8 cellular contexts compared by ENCODE assay signal in the genomic region with DNA sequence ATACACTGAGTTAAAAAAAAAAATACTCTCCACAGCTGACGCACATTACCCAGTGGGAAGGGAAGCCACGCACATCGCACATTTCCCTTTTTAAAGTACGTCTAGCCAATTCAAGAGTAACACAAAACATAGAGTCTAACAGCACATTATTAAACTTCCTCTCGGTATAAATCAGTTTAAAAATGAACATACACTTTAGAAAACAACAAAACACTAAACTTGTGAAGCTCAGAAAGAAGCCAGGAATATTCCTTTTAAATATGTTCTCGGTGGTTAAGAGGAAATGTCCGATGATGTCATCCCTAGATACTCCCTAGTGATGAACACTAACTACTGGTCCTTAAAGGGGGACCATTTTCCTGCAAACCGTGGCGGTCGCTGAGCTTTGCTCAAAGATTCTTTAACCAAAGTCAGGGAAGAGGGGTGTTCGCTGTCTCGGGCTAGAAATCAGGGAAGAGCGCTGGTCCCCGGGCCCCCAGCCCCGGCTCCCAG. TPM values are rescaled to one million over a fixed set of nuclear protein-coding genes. Genes with fewer than 3 reads are reported as not detected.
A peak's percentile ranks its signal among the peaks of the same experiment; 100 is the strongest.
DNase-seq lines count a peak whose midpoint lies in the region; ATAC-seq and TF ChIP-seq lines count a peak whose summit lies in the region.

No MANE protein-coding gene starts in this region.

- no peak overlapping the region for H3K23ac ChIP-seq in trophoblast cell (ENCODE audit: low read length)

- H4K12ac ChIP-seq in trophoblast cell (ENCODE audit: low read depth, low read length) = no peak overlapping the region

- H3K4me2 ChIP-seq in trophoblast cell (ENCODE audit: low read length) = peak overlapping the region; percentile 73

- H4K8ac ChIP-seq in trophoblast cell (ENCODE audit: low read depth, low read length) = no peak overlapping the region

- H2BK12ac ChIP-seq in trophoblast cell (ENCODE audit: low read length) = no peak overlapping the region

- H3K9ac ChIP-seq in trophoblast cell (ENCODE audit: low read length) = no peak overlapping the region

- intact Hi-C loops in Right ventricle myocardium superior (cut with DNase I) = no loop called here

- H2BK5ac ChIP-seq in trophoblast cell (ENCODE audit: low read depth, low read length, poor library complexity) = no peak overlapping the region

- no peak overlapping the region for H2AK5ac ChIP-seq in trophoblast cell (ENCODE audit: low read length)

- H3K4me3 ChIP-seq in AG10803 (ENCODE audit: low read length) (peak overlapping the region; percentile 63), trophoblast cell (ENCODE audit: low read depth, low read length) (peak overlapping the region; percentile 92)

- H2AFZ ChIP-seq in trophoblast cell (ENCODE audit: insufficient read depth, low read length, poor library complexity) = peak overlapping the region; percentile 90

- H4K91ac ChIP-seq in trophoblast cell (ENCODE audit: low read depth, low read length) = no peak overlapping the region

- H2BK120ac ChIP-seq in trophoblast cell (ENCODE audit: insufficient read depth, low read length, poor library complexity) = no peak overlapping the region

- H3K14ac ChIP-seq in trophoblast cell (ENCODE audit: low read length) = no peak overlapping the region

- no peak overlapping the region for H3K18ac ChIP-seq in trophoblast cell (ENCODE audit: low read length)

- H3K27me3 ChIP-seq in trophoblast cell (ENCODE audit: insufficient read depth, low read length) = no peaks in the 10 kb centered on the region

- H3K4ac ChIP-seq in trophoblast cell (ENCODE audit: low read depth, low read length) = no peak overlapping the region

- peaks cover 20% of the 10 kb centered on the region for H3K36me3 Mint-ChIP-seq in activated naive CD8-positive, alpha-beta T cell treated with anti-CD3 and anti-CD28 coated beads for 36 hours

- peaks cover 4% of the 10 kb centered on the region for H3K9me3 Mint-ChIP-seq in activated naive CD8-positive, alpha-beta T cell treated with anti-CD3 and anti-CD28 coated beads for 36 hours

- no peak for TF ChIP-seq POLR2A in GM18505 (IDR thresholded peaks at IDR 0.05; ENCODE audit: borderline replicate concordance, extremely low read depth, insufficient read depth, insufficient read length)

- ATAC-seq in GM18505 (IDR thresholded peaks at IDR 0.05; ENCODE audit: unreplicated experiment) (peak; percentile 68), HG02885 (IDR thresholded peaks at IDR 0.05; ENCODE audit: poor library complexity, unreplicated experiment) (peak; percentile 67), Right ventricle myocardium superior (ENCODE audit: poor library complexity) (peak; percentile 82)

- H3K79me1 ChIP-seq in trophoblast cell (ENCODE audit: low read length) = no peaks in the 10 kb centered on the region

- H3K4me1 ChIP-seq in trophoblast cell (ENCODE audit: control insufficient read depth in 1 of 2, insufficient read depth in 2 of 2, low read length in 2 of 2) = no peaks in the 10 kb centered on the region

- no peaks in the 10 kb centered on the region for H3K36me3 ChIP-seq in trophoblast cell (ENCODE audit: control insufficient read depth in 1 of 2, insufficient read depth in 2 of 2, low read length in 2 of 2)

- no peaks in the 10 kb centered on the region for H3K9me3 ChIP-seq in trophoblast cell (ENCODE audit: insufficient read depth, low read depth, low read length)

- no peak for TF ChIP-seq CTCF in AG10803 (conservative IDR thresholded peaks at IDR 0.05; ENCODE audit: low read length)

- H3K79me2 ChIP-seq in trophoblast cell (ENCODE audit: control insufficient read depth, insufficient read depth, low read length, poor library complexity) = peaks cover 2% of the 10 kb centered on the region

- no CpG with 5 or more reads among the region's 15 CpGs for WGBS in trophoblast cell (ENCODE audit: extremely low coverage, insufficient coverage, insufficient read length)

- peak overlapping the region; percentile 85 for H3K27ac Mint-ChIP-seq in activated naive CD8-positive, alpha-beta T cell treated with anti-CD3 and anti-CD28 coated beads for 36 hours

- H3K4me1 Mint-ChIP-seq in activated naive CD8-positive, alpha-beta T cell treated with anti-CD3 and anti-CD28 coated beads for 36 hours = peaks cover 17% of the 10 kb centered on the region

- no peak overlapping the region for H3K27ac ChIP-seq in trophoblast cell (ENCODE audit: low read depth, low read length)

- DNase-seq in AG10803 (ENCODE audit: low read depth) (peak; percentile 34), NCI-H1930 (lab: John Stamatoyannopoulos, UW) (peak; percentile 3 to 6), Right ventricle myocardium superior (peak; percentile 43), trophoblast cell (no peak), GM19240 (ENCODE audit: insufficient read length, low spot score) (no peak)
- no peak for DNase-seq in activated naive CD8-positive, alpha-beta T cell treated with anti-CD3 and anti-CD28 coated beads for 36 hours

- H3K27me3 Mint-ChIP-seq in activated naive CD8-positive, alpha-beta T cell treated with anti-CD3 and anti-CD28 coated beads for 36 hours = peaks cover 11% of the 10 kb centered on the region

- peak overlapping the region; percentile 87 for H3K4me3 Mint-ChIP-seq in activated naive CD8-positive, alpha-beta T cell treated with anti-CD3 and anti-CD28 coated beads for 36 hours

RNA-seq across cellular contexts. Expression of a gene that starts 0.7 kb away (rescaled TPM):
- total RNA-seq in activated naive CD8-positive, alpha-beta T cell treated with anti-CD3 and anti-CD28 coated beads for 36 hours = 10 to 100 TPM; 17.6 to 22.2 TPM
- total RNA-seq in Right ventricle myocardium superior = 7.1 TPM
- polyA plus RNA-seq in trophoblast cell (2013) = 9.8 and 9.9 TPM in 2 replicates

RNA-seq across cellular contexts. Expression of a gene that starts 14.0 kb away (rescaled TPM):
- not detected for total RNA-seq in activated naive CD8-positive, alpha-beta T cell treated with anti-CD3 and anti-CD28 coated beads for 36 hours
- total RNA-seq in Right ventricle myocardium superior = not detected
- polyA plus RNA-seq in trophoblast cell (2013) = 0.01 TPM in 1 of 2 replicates, not detected in the other

RNA-seq across cellular contexts. Expression of a gene that starts 28.7 kb away (rescaled TPM):
- total RNA-seq in activated naive CD8-positive, alpha-beta T cell treated with anti-CD3 and anti-CD28 coated beads for 36 hours = not detected
- not detected for total RNA-seq in Right ventricle myocardium superior
- not detected in 2 replicates for polyA plus RNA-seq in trophoblast cell (2013)

RNA-seq across cellular contexts. Expression of a gene that starts 56.6 kb away (rescaled TPM):
- not detected for total RNA-seq in activated naive CD8-positive, alpha-beta T cell treated with anti-CD3 and anti-CD28 coated beads for 36 hours
- total RNA-seq in Right ventricle myocardium superior = not detected
- not detected in 2 replicates for polyA plus RNA-seq in trophoblast cell (2013)

Comparison
In these comparisons a context has a peak if more than half of its experiments do, and no peak if none do; other contexts are left out.
1. DNase-seq: peak in AG10803 (single experiment), NCI-H1930 (2 of 2) and Right ventricle myocardium superior (single experiment); none in activated naive CD8-positive, alpha-beta T cell treated with anti-CD3 and anti-CD28 coated beads for 36 hours (single experiment), trophoblast cell (0 of 2) and GM19240 (single experiment).
2. Peak in every context shown above with its lines, with median percentiles within 50 percentile points of each other: ATAC-seq.